Comparison of ENCODE assay signal across 8 cellular contexts in the genomic region with DNA sequence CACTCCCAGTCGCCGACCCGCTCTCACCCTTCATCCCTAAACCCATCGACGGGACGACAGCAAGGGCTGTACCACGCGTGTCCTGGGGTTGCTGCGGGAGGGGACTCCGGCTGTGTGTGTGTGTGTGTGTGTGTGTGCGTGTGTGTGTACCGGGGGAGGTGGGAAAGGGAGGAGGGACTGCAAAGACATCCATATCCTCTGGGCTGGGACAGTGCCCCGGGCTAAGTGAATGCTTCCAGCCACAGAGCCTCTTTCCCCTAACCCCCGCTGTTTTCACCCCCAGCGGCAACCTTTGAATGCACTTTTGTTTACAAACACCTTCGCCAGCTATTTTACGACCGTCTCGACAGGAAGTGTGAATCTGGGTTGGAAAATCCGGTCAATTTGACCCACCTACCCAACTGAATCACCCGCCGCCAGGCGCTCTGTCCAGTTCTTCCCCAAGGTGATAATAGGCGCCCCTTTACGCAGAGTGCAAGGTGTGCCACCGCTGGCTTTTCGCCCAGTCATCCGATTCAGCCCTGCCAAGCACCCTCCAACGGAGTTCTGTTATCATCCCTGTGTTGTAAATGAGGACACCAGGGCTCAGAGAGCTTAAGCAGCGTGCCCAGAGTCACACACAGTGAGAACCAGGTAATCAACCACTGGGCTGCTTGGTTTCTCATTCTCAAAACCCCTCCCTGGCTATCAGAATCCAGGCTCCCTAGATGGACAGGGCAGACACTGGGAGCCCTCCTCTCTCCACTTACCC. TPM values are rescaled to one million over a fixed set of nuclear protein-coding genes. Genes with fewer than 3 reads are reported as not detected.
DNase-seq lines count a peak whose midpoint lies in the region; ATAC-seq and TF ChIP-seq lines count a peak whose summit lies in the region.

No MANE protein-coding gene starts in this region.

- TF ChIP-seq CTCF in brain (conservative IDR thresholded peaks at IDR 0.05): no peak

- H3K36me3 Mint-ChIP-seq in brain: peaks cover 22% of the 10 kb centered on the region

- peak overlapping the region; percentile 100 for H3K27ac ChIP-seq in substantia nigra (ENCODE audit: low read depth, low read length, poor library complexity, severe bottlenecking)

- ATAC-seq in HG03280 (IDR thresholded peaks at IDR 0.05; ENCODE audit: unreplicated experiment) (no peak), HG03457 (IDR thresholded peaks at IDR 0.05; ENCODE audit: unreplicated experiment) (no peak), HG03439 (IDR thresholded peaks at IDR 0.05; ENCODE audit: unreplicated experiment) (no peak)

- peaks cover 41% of the 10 kb centered on the region for H3K27me3 Mint-ChIP-seq in brain

- peak overlapping the region; percentile 91 to 99 (median 98) for H3K27ac Mint-ChIP-seq in brain

- H3K4me3 Mint-ChIP-seq in brain: peak overlapping the region; percentile 92 to 98 (median 97)

- no peaks in the 10 kb centered on the region for H3K9me3 Mint-ChIP-seq in brain

- peak; percentile 81 for DNase-seq in Daoy (ENCODE audit: low read depth)
- DNase-seq in NCI-H128 (lab: John Stamatoyannopoulos, UW; ENCODE audit: unreplicated experiment): peak; percentile 73
- DNase-seq in kidney glomerular epithelial cell (lab: John Stamatoyannopoulos, UW): peak; percentile 52
- DNase-seq in substantia nigra (lab: John Stamatoyannopoulos, UW): peak in 6 of 49 donors; percentile 29 to 79 (median 72)

- H3K4me1 Mint-ChIP-seq in brain: peaks cover 50% of the 10 kb centered on the region

RNA-seq across cellular contexts. Expression of a gene that starts 0.7 kb away (rescaled TPM):
- total RNA-seq in Daoy (2014; rRNA removed; shearing (Covaris generic)): 99.8 and 102 TPM in 2 replicates
- 23.5 TPM for polyA plus RNA-seq in brain (ENCODE audit: insufficient read depth, low read depth, low replicate concordance)
